8 cellular contexts compared by ENCODE assay signal in the genomic region with DNA sequence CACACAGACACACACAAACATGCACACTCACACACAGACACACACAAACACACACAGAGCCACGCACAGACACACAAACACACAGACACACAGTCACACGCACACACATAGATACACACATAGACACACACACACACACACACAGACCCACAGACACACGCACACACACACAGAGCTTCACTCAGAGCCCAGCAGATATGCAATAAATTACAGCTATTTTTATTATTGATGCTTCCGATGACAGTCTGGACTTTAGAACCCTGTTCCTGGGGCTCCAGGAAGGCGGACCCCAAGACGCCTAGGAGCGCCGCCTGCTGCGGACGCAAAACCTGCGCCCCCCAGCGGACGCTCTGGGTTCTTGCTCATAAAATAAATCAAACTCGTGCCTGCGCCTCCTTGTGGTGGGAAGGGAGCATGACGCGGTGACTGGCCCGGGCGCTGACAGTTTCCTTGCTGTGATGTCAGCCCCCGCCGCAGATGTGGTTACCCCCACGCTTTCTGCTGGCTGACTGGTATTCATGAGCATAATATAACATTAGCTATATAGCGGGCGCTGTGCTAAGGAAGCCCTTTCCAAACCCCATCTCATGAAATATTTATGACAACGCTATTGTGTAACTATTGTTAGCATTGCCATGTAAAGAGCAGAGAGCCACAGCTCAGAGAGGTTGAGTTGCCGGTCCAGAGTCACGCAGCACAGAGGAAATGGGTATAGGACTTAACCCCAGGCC.
DNase-seq lines count a peak whose midpoint lies in the region; ATAC-seq and TF ChIP-seq lines count a peak whose summit lies in the region.

No MANE protein-coding gene starts in this region.

- WGBS in heart right ventricle, 2 donors, result 14% methylated on average over 27 of the region's 27 CpGs

- POLR2A ChIA-PET in GM10248 (lab: Yijun Ruan, JAX), result interaction anchor here (2.0 kb wide), 1 partner anchor 17 kb away, joined by 4 read pairs; no protein-coding TSS in a partner anchor

- intact Hi-C loops in heart right ventricle (cut with DNase I), result loop anchor here (1.0 to 10.0 kb wide), 11 partner anchors 162 to 262 kb away; no protein-coding TSS in a partner anchor

- no peaks in the 10 kb centered on the region for H3K36me3 ChIP-seq in heart right ventricle

- CTCF ChIA-PET in GM10248 (lab: Yijun Ruan, JAX), result interaction anchor here (0.6 to 8.7 kb wide), 60 partner anchors 12 to 1074 kb away, joined by 3 to 450 read pairs (median 5); partner anchors contain the start of genes GPR18, GPR183, TM9SF2 and UBAC2

- ATAC-seq in HG02759 (IDR thresholded peaks at IDR 0.05; ENCODE audit: unreplicated experiment) (peak; percentile 37), heart right ventricle (peak; percentile 49 to 71 (median 60)), HG02840 (IDR thresholded peaks at IDR 0.05; ENCODE audit: low FRiP score, unreplicated experiment) (no peak)

- peak overlapping the region in 1 of 10 donors; percentile 8 for H3K4me3 ChIP-seq in heart right ventricle
- no peak overlapping the region for H3K4me3 ChIP-seq in retinal pigment epithelial cell (ENCODE audit: low read length)

- DNase-seq in GM10248 (ENCODE audit: extremely low spot score), result peak; percentile 83
- peak; percentile 21 for DNase-seq in NCI-H1436 treated with DMSO at 0.1 percent for 48 hours (lab: John Stamatoyannopoulos, UW)
- peak; percentile 91 for DNase-seq in T follicular helper cell (ENCODE audit: low read depth)
- peak; percentile 92 for DNase-seq in activated naive CD8-positive, alpha-beta T cell treated with anti-CD3 and anti-CD28 coated beads, Interleukin-2, amount 50 U/mL, for 16 hours (ENCODE audit: low read depth, low spot score)
- DNase-seq in heart right ventricle, result peak; percentile 82 to 85
- peak; percentile 22 for DNase-seq in retinal pigment epithelial cell (ENCODE audit: low read depth)

- TF ChIP-seq CTCF in GM10248 (IDR thresholded peaks at IDR 0.05; ENCODE audit: control extremely low read depth, extremely low read depth, low read depth, missing control alignments), result peak; percentile 100
- TF ChIP-seq CTCF in heart right ventricle (IDR thresholded peaks at IDR 0.05), result peak; percentile 95 to 100 (median 100)
- peak; percentile 99 for TF ChIP-seq CTCF in retinal pigment epithelial cell (conservative IDR thresholded peaks at IDR 0.05; ENCODE audit: low read depth, low read length)

- H3K27me3 ChIP-seq in heart right ventricle, result peaks cover 0 to 35% (median 24%) of the 10 kb centered on the region in 7 donors

- peaks cover 0 to 33% (median 8%) of the 10 kb centered on the region in 9 donors for H3K4me1 ChIP-seq in heart right ventricle

- no peak overlapping the region for H3K27ac ChIP-seq in heart right ventricle

- H3K9me3 ChIP-seq in heart right ventricle, result no peaks in the 10 kb centered on the region

Comparison
In these comparisons a context has a peak if more than half of its experiments do, and no peak if none do; other contexts are left out.
1. DNase-seq: peak in every context shown above with its lines; median percentile 92 in activated naive CD8-positive, alpha-beta T cell treated with anti-CD3 and anti-CD28 coated beads, Interleukin-2, amount 50 U/mL, for 16 hours; 91 in T follicular helper cell; 84 in heart right ventricle; 83 in GM10248; 22 in retinal pigment epithelial cell; 21 in NCI-H1436 treated with DMSO at 0.1 percent for 48 hours.